In the genomic region with DNA sequence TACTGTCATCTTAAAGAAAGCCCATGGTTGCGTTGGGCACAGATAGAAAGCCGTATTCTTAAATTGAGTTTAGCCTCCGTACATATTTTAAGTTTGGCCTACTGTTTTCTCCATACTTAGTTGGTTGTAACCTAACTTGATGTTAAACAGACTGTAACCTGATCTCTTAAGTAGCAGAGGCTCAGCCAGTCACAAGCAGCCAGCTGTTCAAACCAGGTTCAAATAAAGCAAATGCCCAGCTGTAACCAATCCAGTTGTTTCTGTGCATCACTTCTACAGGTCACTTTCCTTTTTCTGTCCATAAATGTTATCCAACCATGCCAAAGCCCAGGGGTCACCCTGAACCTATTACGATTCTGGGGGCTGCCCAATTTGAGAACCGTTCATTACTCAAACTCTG, we compare ENCODE assay signal across 13 cellular contexts. TPM values are rescaled to one million over a fixed set of nuclear protein-coding genes. Genes with fewer than 3 reads are reported as not detected.
DNase-seq lines count a peak whose midpoint lies in the region; ATAC-seq and TF ChIP-seq lines count a peak whose summit lies in the region.
"Had no signal": no experiment of that assay in that cellular context is flagged by ENCODE, and none has a peak within 500 bp of the region (broad histone marks: within the 10 kb centered on the region; RNA-seq: fewer than 3 reads in every experiment).

No MANE protein-coding gene starts in this region.

- POLR2A ChIA-PET in HEK293T (lab: Yijun Ruan, JAX) = interaction anchor here (1.7 kb wide), 1 partner anchor 10 kb away, joined by 6 read pairs; a partner anchor contains a TSS

- ATAC-seq in GM18861 (IDR thresholded peaks at IDR 0.05; ENCODE audit: unreplicated experiment) = no peak

- DNase-seq in NCI-H146 (lab: John Stamatoyannopoulos, UW) (peak; percentile 27), NCI-H146 treated with DMSO at 0.1 percent for 48 hours (lab: John Stamatoyannopoulos, UW; ENCODE audit: unreplicated experiment) (no peak), HEK293T (ENCODE audit: extremely low spot score) (no peak), RPMI7951 (ENCODE audit: low read depth) (peak; percentile 25), left kidney (ENCODE audit: low read depth, low spot score) (peak; percentile 39), T1000 (lab: John Stamatoyannopoulos, UW) (no peak), superior temporal gyrus (ENCODE audit: extremely low spot score) (no peak)
- DNase-seq: effector memory CD4-positive, alpha-beta T cell; retina; SIG-M5; stimulated activated naive CD4-positive, alpha-beta T cell treated with Interleukin-2 at 50 U/mL for 16 hours; transverse colon had no signal

- CTCF ChIA-PET in HEK293T (lab: Yijun Ruan, JAX) = interaction anchor here (1.2 kb wide), 1 partner anchor 9 kb away, joined by 3 read pairs; no protein-coding TSS in a partner anchor

TF ChIP-seq in HEK293T, 16 proteins besides CTCF, POLR2A, EP300 and RAD21:
- TF ChIP-seq ELF4 (IDR thresholded peaks at IDR 0.05) = no peak
- no peak for TF ChIP-seq L3MBTL2 (conservative IDR thresholded peaks at IDR 0.05)
- peak; percentile 85 for TF ChIP-seq FOXM1 (IDR thresholded peaks at IDR 0.05; ENCODE audit: borderline replicate concordance)
- TF ChIP-seq FOXK2 (IDR thresholded peaks at IDR 0.05) = no peak

RNA-seq across cellular contexts. Expression of a gene that starts 10.0 kb away (rescaled TPM):
- total RNA-seq in RPMI7951 (2014; rRNA removed; shearing (Covaris generic)) = 17.6 and 22.0 TPM in 2 replicates

RNA-seq across cellular contexts. Expression of a gene that starts 31.2 kb away (rescaled TPM):
- 0.59 and 0.72 TPM in 2 replicates for total RNA-seq in RPMI7951 (2014; rRNA removed; shearing (Covaris generic))

Comparison
In these comparisons a context has a peak if more than half of its experiments do, and no peak if none do; other contexts are left out.
1. DNase-seq: peak in NCI-H146 (single experiment), RPMI7951 (single experiment) and left kidney (single experiment); none in NCI-H146 treated with DMSO at 0.1 percent for 48 hours (single experiment), HEK293T (single experiment), T1000 (single experiment) and superior temporal gyrus (single experiment).